ENCODE assay signal across 7 cellular contexts in genomic region chr19:2239173-2239572, GRCh38. TPM values are rescaled to one million over a fixed set of nuclear protein-coding genes. Genes with fewer than 3 reads are reported as not detected.
A peak's percentile ranks its signal among the peaks of the same experiment; 100 is the strongest.
DNase-seq lines count a peak whose midpoint lies in the region; TF ChIP-seq lines count a peak whose summit lies in the region.
"Had no signal": no experiment of that assay in that cellular context is flagged by ENCODE, and none has a peak within 500 bp of the region (broad histone marks: within the 10 kb centered on the region; RNA-seq: fewer than 3 reads in every experiment).

No MANE protein-coding gene starts in this region.

- peak overlapping the region in 1 of 2 experiments; percentile 3 for H3K4me3 ChIP-seq in neutrophil (ENCODE audit: low read depth in 1 of 2, low read length in 1 of 2)

- no peaks in the 10 kb centered on the region for H3K9me3 Mint-ChIP-seq in activated naive CD8-positive, alpha-beta T cell treated with anti-CD3 and anti-CD28 coated beads for 36 hours

- no peaks in the 10 kb centered on the region for H3K27me3 ChIP-seq in neutrophil

- H3K36me3 ChIP-seq in neutrophil = peaks cover 13% of the 10 kb centered on the region

- H3K27me3 Mint-ChIP-seq in activated naive CD8-positive, alpha-beta T cell treated with anti-CD3 and anti-CD28 coated beads for 36 hours = no peaks in the 10 kb centered on the region

- H3K4me1 ChIP-seq in neutrophil (ENCODE audit: control insufficient read depth in 1 of 2, insufficient read depth in 1 of 2, low read depth in 1 of 2, low read length in 1 of 2) = peaks cover 52 to 58% of the 10 kb centered on the region in 2 experiments

- H3K9me3 ChIP-seq in neutrophil = no peaks in the 10 kb centered on the region

- TF ChIP-seq CTCF in neutrophil (IDR thresholded peaks at IDR 0.05) (no peak), GM10266 (IDR thresholded peaks at IDR 0.05; ENCODE audit: control insufficient read depth, insufficient read depth, low read depth, missing control alignments) (no peak)

- POLR2A ChIA-PET in HEK293T (lab: Yijun Ruan, JAX) = interaction anchor here (1.4 to 3.3 kb wide), 4 partner anchors 10 to 86 kb away, joined by 3 to 18 read pairs (median 4); partner anchors contain the start of gene AMH

- peak overlapping the region; percentile 97 for H3K27ac ChIP-seq in neutrophil

- H3K4me3 Mint-ChIP-seq in activated naive CD8-positive, alpha-beta T cell treated with anti-CD3 and anti-CD28 coated beads for 36 hours = peak overlapping the region; percentile 99

- peak overlapping the region; percentile 100 for H3K27ac Mint-ChIP-seq in activated naive CD8-positive, alpha-beta T cell treated with anti-CD3 and anti-CD28 coated beads for 36 hours

- CTCF ChIA-PET in HEK293T (lab: Yijun Ruan, JAX) = interaction anchor here (0.6 to 1.9 kb wide), 3 partner anchors 23 to 83 kb away, joined by 3 to 4 read pairs (median 4); no protein-coding TSS in a partner anchor

- peaks cover 62% of the 10 kb centered on the region for H3K4me1 Mint-ChIP-seq in activated naive CD8-positive, alpha-beta T cell treated with anti-CD3 and anti-CD28 coated beads for 36 hours

- no peak for DNase-seq in HEK293T (ENCODE audit: extremely low spot score)
- DNase-seq in activated naive CD8-positive, alpha-beta T cell treated with anti-CD3 and anti-CD28 coated beads for 36 hours = no peak
- DNase-seq in GM10266 (ENCODE audit: extremely low spot score) = no peak
- no peak for DNase-seq in anterior cingulate cortex (lab: John Stamatoyannopoulos, UW)
- no peak for DNase-seq in NCI-H1105 treated with DMSO at 0.1 percent for 48 hours (lab: John Stamatoyannopoulos, UW)
- DNase-seq: SHP77 had no signal

- peaks cover 62% of the 10 kb centered on the region for H3K36me3 Mint-ChIP-seq in activated naive CD8-positive, alpha-beta T cell treated with anti-CD3 and anti-CD28 coated beads for 36 hours

TF ChIP-seq in HEK293T, 16 proteins besides CTCF, POLR2A, EP300 and RAD21:
- TF ChIP-seq ZNF384 (IDR thresholded peaks at IDR 0.05) = peak; percentile 58; the same call in 1 of the 2 replicates
- no peak for TF ChIP-seq NFRKB (IDR thresholded peaks at IDR 0.05)

RNA-seq across cellular contexts. Expression of gene SF3A2, which starts 2.5 kb away (rescaled TPM):
- 100 to 1,000 TPM; 160 to 162 TPM for total RNA-seq in activated naive CD8-positive, alpha-beta T cell treated with anti-CD3 and anti-CD28 coated beads for 36 hours

RNA-seq across cellular contexts. Expression of gene PLEKHJ1, which starts 3.0 kb away (rescaled TPM):
- 10 to 100 TPM; 82.7 to 84.6 TPM for total RNA-seq in activated naive CD8-positive, alpha-beta T cell treated with anti-CD3 and anti-CD28 coated beads for 36 hours

RNA-seq across cellular contexts. Expression of gene AMH, which starts 9.9 kb away (rescaled TPM):
- 1 to 10 TPM; 7.4 to 10.0 TPM for total RNA-seq in activated naive CD8-positive, alpha-beta T cell treated with anti-CD3 and anti-CD28 coated beads for 36 hours

RNA-seq across cellular contexts. Expression of gene JSRP1, which starts 17.0 kb away (rescaled TPM):
- total RNA-seq in activated naive CD8-positive, alpha-beta T cell treated with anti-CD3 and anti-CD28 coated beads for 36 hours = under 1 TPM; 0.45 to 0.50 TPM

RNA-seq across cellular contexts. Expression of gene PEAK3, which starts 42.8 kb away (rescaled TPM):
- not detected for total RNA-seq in activated naive CD8-positive, alpha-beta T cell treated with anti-CD3 and anti-CD28 coated beads for 36 hours
